21 cellular contexts compared by ENCODE assay signal in the genomic region with DNA sequence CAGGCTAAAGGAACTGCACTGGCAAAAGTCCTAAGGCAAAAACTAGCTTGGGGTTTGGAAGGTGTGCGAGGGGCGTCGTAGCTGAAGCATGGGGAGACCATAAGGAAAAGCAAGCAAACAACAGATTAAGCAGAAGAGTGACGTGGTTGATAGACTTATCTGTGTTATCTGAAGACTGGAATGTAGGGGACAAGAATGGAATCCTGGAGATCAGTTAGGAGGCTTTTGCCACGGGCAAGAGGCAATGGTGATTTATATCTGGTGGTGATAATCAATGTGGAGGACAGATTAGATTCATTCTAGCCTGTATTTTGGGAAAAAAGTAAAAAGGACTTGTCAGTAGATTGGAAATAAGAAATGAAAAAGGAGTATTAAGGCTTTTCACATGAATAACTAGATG.
"Had no signal": no experiment of that assay in that cellular context is flagged by ENCODE, and none has a peak within 500 bp of the region (broad histone marks: within the 10 kb centered on the region; RNA-seq: fewer than 3 reads in every experiment).

No MANE protein-coding gene starts in this region.

- H3K4me3 ChIP-seq: heart right ventricle, hepatocyte, left ventricle myocardium inferior, lung, ovary, right atrium auricular region, skin epidermis, stomach, thyroid gland, transverse colon, upper lobe of right lung had no signal

- H3K27ac ChIP-seq: heart right ventricle, hepatocyte, left ventricle myocardium inferior, ovary, right atrium auricular region, skin epidermis, stomach, thyroid gland, transverse colon, upper lobe of right lung had no signal

- H3K4me2 ChIP-seq: hepatocyte had no signal

- H3K27me3 ChIP-seq: heart right ventricle, hepatocyte, ovary, right atrium auricular region, stomach, thyroid gland, transverse colon, upper lobe of right lung had no signal

- H3K36me3 ChIP-seq: ovary, thyroid gland had no signal

- H2AFZ ChIP-seq: hepatocyte had no signal

- DNase-seq: heart right ventricle; islet precursor cell; left ventricle myocardium inferior; natural killer cell; nephron progenitor cell; ovary; stimulated activated CD4-positive, alpha-beta T cell treated with anti-CD3 and anti-CD28 coated beads, Interleukin-12 subunit alpha, Interleukin-12 subunit beta, amount 100 ng/mL, for 4 hours; stimulated activated CD4-positive, alpha-beta T cell treated with anti-CD3 and anti-CD28 coated beads, Interleukin-15, amount 100 ng/mL, for 24 hours; stimulated activated CD4-positive, alpha-beta T cell treated with anti-CD3 and anti-CD28 coated beads, Interleukin-2, amount 100 ng/mL, for 24 hours; stimulated activated CD4-positive, alpha-beta T cell treated with anti-CD3 and anti-CD28 coated beads, Interleukin-4, amount 100 ng/mL, for 1 hour; stimulated activated naive B cell treated with anti-CD40 and anti-IgM and Interleukin-4, amounts not matched to agents 10 μg/mL and 1 μg/mL and 100 μg/mL, for 72 hours; stimulated activated naive CD8-positive, alpha-beta T cell treated with anti-CD3 and anti-CD28 coated beads, Interleukin-15, Interleukin-2, amounts not matched to agents 100 U/mL and 50 U/mL, for 24 hours; stomach; thyroid gland; transverse colon; upper lobe of right lung had no signal

- H3K4me1 ChIP-seq: stomach, transverse colon, upper lobe of right lung had no signal

- H3K79me2 ChIP-seq: hepatocyte had no signal

- H3K9me3 ChIP-seq: heart right ventricle, left ventricle myocardium inferior, ovary, right atrium auricular region, stomach, thyroid gland, transverse colon, upper lobe of right lung had no signal

- ATAC-seq: heart right ventricle; natural killer cell; sciatic nerve; stimulated activated naive B cell treated with anti-CD40 and anti-IgM and Interleukin-4, amounts not matched to agents 10 μg/mL and 1 μg/mL and 100 μg/mL, for 72 hours; stimulated activated naive CD8-positive, alpha-beta T cell treated with anti-CD3 and anti-CD28 coated beads, Interleukin-15, Interleukin-2, amounts not matched to agents 100 U/mL and 50 U/mL, for 24 hours; upper lobe of right lung had no signal
